15 cellular contexts compared by ENCODE assay signal in the genomic region with DNA sequence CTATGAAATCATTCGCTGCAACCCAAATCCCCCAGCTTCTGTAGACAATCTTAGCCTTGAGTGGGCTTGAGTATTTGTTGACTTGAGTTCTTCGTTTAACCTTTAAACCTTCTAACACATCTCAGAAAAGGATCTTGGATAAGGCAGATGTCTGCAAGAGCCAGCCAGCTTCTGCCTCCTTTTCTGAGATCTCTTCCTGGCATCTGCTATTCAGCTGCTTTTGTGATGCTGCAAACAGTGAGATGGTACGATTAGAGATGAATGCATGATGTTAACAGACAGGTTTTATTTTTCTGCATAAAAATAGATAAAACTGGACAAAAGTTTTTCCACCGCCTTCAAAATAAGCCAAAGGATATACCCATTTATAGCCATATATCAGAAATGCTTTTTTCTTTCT.
"Had no signal": no experiment of that assay in that cellular context is flagged by ENCODE, and none has a peak within 500 bp of the region (broad histone marks: within the 10 kb centered on the region; RNA-seq: fewer than 3 reads in every experiment).

No MANE protein-coding gene starts in this region.

- H3K9me3 ChIP-seq: esophagus squamous epithelium, heart left ventricle, pancreas, tibial artery had no signal

- H3K27ac ChIP-seq: pancreas, tibial artery had no signal

- ATAC-seq: activated T-cell treated with anti-CD3 and anti-CD28 coated beads, Interleukin-2, amount 50 U/mL, for 72 hours; heart left ventricle; left ventricle myocardium superior; pancreas had no signal

- H3K4me3 ChIP-seq: dorsolateral prefrontal cortex, esophagus squamous epithelium, heart left ventricle, pancreas, tibial artery had no signal

- H3K27me3 ChIP-seq: dorsolateral prefrontal cortex, esophagus squamous epithelium, heart left ventricle, pancreas, tibial artery had no signal

- H3K36me3 ChIP-seq: pancreas had no signal

- DNase-seq: activated CD4-positive, alpha-beta memory T cell treated with anti-CD3 and anti-CD28 coated beads for 36 hours; activated CD4-positive, CD25-positive, alpha-beta regulatory T cell treated with anti-CD3 and anti-CD28 coated beads, Interleukin-2, amount 50 U/mL, for 72 hours; activated T-cell treated with anti-CD3 and anti-CD28 coated beads, Interleukin-2, amount 50 U/mL, for 72 hours; aorta; dorsolateral prefrontal cortex; esophagus squamous epithelium; foreskin fibroblast; heart left ventricle; kidney; left ventricle myocardium superior; mesenchymal stem cell; pancreas; stimulated activated CD4-positive, alpha-beta T cell treated with anti-CD3 and anti-CD28 coated beads, Interleukin-15, amount 100 ng/mL, for 24 hours; stimulated activated CD4-positive, alpha-beta T cell treated with anti-CD3 and anti-CD28 coated beads, Interleukin-4, amount 100 ng/mL, for 24 hours; tibial artery had no signal

- H3K4me1 ChIP-seq: pancreas had no signal
